In genomic region chr11:17351171-17351509, GRCh38 we compare ENCODE assay signal across 8 cellular contexts. TPM values are rescaled to one million over a fixed set of nuclear protein-coding genes. Genes with fewer than 3 reads are reported as not detected.
DNase-seq lines count a peak whose midpoint lies in the region; ATAC-seq and TF ChIP-seq lines count a peak whose summit lies in the region.

No MANE protein-coding gene starts in this region.

- H3K4me3 ChIP-seq in hepatocyte = peak overlapping the region; percentile 54

- peak overlapping the region; percentile 76 for H2AFZ ChIP-seq in hepatocyte

- H3K79me2 ChIP-seq in hepatocyte = peaks cover 3% of the 10 kb centered on the region

- no peaks in the 10 kb centered on the region for H4K20me1 ChIP-seq in hepatocyte (ENCODE audit: insufficient read depth, poor library complexity, severe bottlenecking)

- H3K36me3 ChIP-seq in hepatocyte (replicated peaks; ENCODE audit: insufficient read depth, low read depth) = no peaks in the 10 kb centered on the region

- intact Hi-C loops in activated B cell treated with CpG ODN at 0.5 μM for 24 hours (cut with micrococcal nuclease) = loop anchor here (1.0 to 10.0 kb wide), 5 partner anchors 116 to 971 kb away; partner anchors contain the start of genes GTF2H1, HPS5 and PIK3C2A

- H3K4me1 Mint-ChIP-seq in activated B cell treated with CpG ODN at 0.5 μM for 24 hours = peaks cover 32% of the 10 kb centered on the region
- H3K4me1 Mint-ChIP-seq in stimulated activated memory B cell treated with anti-CD40 and anti-IgM and Interleukin-4, amounts not matched to agents 10 μg/mL and 1 μg/mL and 100 μg/mL, for 72 hours = peaks cover 39% of the 10 kb centered on the region

- peak overlapping the region; percentile 94 for H3K4me2 ChIP-seq in hepatocyte

- no peak overlapping the region for H3K27ac ChIP-seq in hepatocyte

- H3K27me3 Mint-ChIP-seq in activated B cell treated with CpG ODN at 0.5 μM for 24 hours = peaks cover 32% of the 10 kb centered on the region
- H3K27me3 Mint-ChIP-seq in stimulated activated memory B cell treated with anti-CD40 and anti-IgM and Interleukin-4, amounts not matched to agents 10 μg/mL and 1 μg/mL and 100 μg/mL, for 72 hours = peaks cover 36% of the 10 kb centered on the region

- 25% methylated on average over 12 of the region's 12 CpGs for WGBS in hepatocyte (ENCODE audit: low lambda C conversion rate, missing lambda C conversion rate)

- no peak for TF ChIP-seq CTCF in activated B cell treated with CpG ODN at 0.5 μM for 24 hours (IDR thresholded peaks at IDR 0.05)
- peak; percentile 18 for TF ChIP-seq CTCF in hepatocyte (IDR thresholded peaks at IDR 0.05; ENCODE audit: poor library complexity)

- no peaks in the 10 kb centered on the region for H3K36me3 Mint-ChIP-seq in activated B cell treated with CpG ODN at 0.5 μM for 24 hours (ENCODE audit: low read depth)
- no peaks in the 10 kb centered on the region for H3K36me3 Mint-ChIP-seq in stimulated activated memory B cell treated with anti-CD40 and anti-IgM and Interleukin-4, amounts not matched to agents 10 μg/mL and 1 μg/mL and 100 μg/mL, for 72 hours

- H3K4me3 Mint-ChIP-seq in activated B cell treated with CpG ODN at 0.5 μM for 24 hours = peak overlapping the region; percentile 87
- peak overlapping the region; percentile 79 for H3K4me3 Mint-ChIP-seq in stimulated activated memory B cell treated with anti-CD40 and anti-IgM and Interleukin-4, amounts not matched to agents 10 μg/mL and 1 μg/mL and 100 μg/mL, for 72 hours

- peaks cover 8% of the 10 kb centered on the region for H3K27me3 ChIP-seq in hepatocyte

- DNase-seq in NOMO-1 treated with DMSO at 0.1 percent for 48 hours (lab: John Stamatoyannopoulos, UW; ENCODE audit: unreplicated experiment) (peak; percentile 64), NOMO-1 treated with dmso at 0.1 percent for 144 hours (lab: John Stamatoyannopoulos, UW; ENCODE audit: unreplicated experiment) (no peak), activated B cell treated with CpG ODN at 0.5 μM for 24 hours (no peak), hepatocyte (ENCODE audit: low spot score) (no peak), SW480 (ENCODE audit: low spot score) (no peak)

- H3K27ac Mint-ChIP-seq in activated B cell treated with CpG ODN at 0.5 μM for 24 hours = no peak overlapping the region
- H3K27ac Mint-ChIP-seq in stimulated activated memory B cell treated with anti-CD40 and anti-IgM and Interleukin-4, amounts not matched to agents 10 μg/mL and 1 μg/mL and 100 μg/mL, for 72 hours = peak overlapping the region; percentile 69

- H3K4me1 ChIP-seq in hepatocyte (ENCODE audit: insufficient read depth) = peaks cover 5% of the 10 kb centered on the region

- H3K9me3 ChIP-seq in hepatocyte (ENCODE audit: low read depth) = no peaks in the 10 kb centered on the region

- no peaks in the 10 kb centered on the region for H3K9me3 Mint-ChIP-seq in activated B cell treated with CpG ODN at 0.5 μM for 24 hours
- H3K9me3 Mint-ChIP-seq in stimulated activated memory B cell treated with anti-CD40 and anti-IgM and Interleukin-4, amounts not matched to agents 10 μg/mL and 1 μg/mL and 100 μg/mL, for 72 hours = no peaks in the 10 kb centered on the region

- ATAC-seq in activated B cell treated with CpG ODN at 0.5 μM for 24 hours (ENCODE audit: low read depth) = no peak
- ATAC-seq in stimulated activated memory B cell treated with anti-CD40 and anti-IgM and Interleukin-4, amounts not matched to agents 10 μg/mL and 1 μg/mL and 100 μg/mL, for 72 hours = no peak
- no peak for ATAC-seq in HG02870 (IDR thresholded peaks at IDR 0.05; ENCODE audit: unreplicated experiment)
- no peak for ATAC-seq in GM21723 (IDR thresholded peaks at IDR 0.05; ENCODE audit: unreplicated experiment)

- no peaks in the 10 kb centered on the region for H3K9me2 ChIP-seq in hepatocyte (replicated peaks; ENCODE audit: insufficient read depth)

- POLR2A ChIA-PET in activated B cell treated with CpG ODN at 0.5 μM for 24 hours (lab: Charles Lee) = no interaction called here

- CTCF ChIA-PET in activated B cell treated with CpG ODN at 0.5 μM for 24 hours (lab: Charles Lee) = no interaction called here

RNA-seq across cellular contexts. Expression of gene NCR3LG1, which starts 0.5 kb away (rescaled TPM):
- total RNA-seq in activated B cell treated with CpG ODN at 0.5 μM for 24 hours = 1.1 TPM in 2 replicates
- 13.8 and 15.2 TPM in 2 replicates for total RNA-seq in hepatocyte
- polyA plus RNA-seq in hepatocyte = 3.1 and 3.7 TPM in 2 replicates

RNA-seq across cellular contexts. Expression of gene KCNJ11, which starts 37.3 kb away (rescaled TPM):
- total RNA-seq in activated B cell treated with CpG ODN at 0.5 μM for 24 hours = 0.54 and 1.2 TPM in 2 replicates
- 2.5 and 10.5 TPM in 2 replicates for total RNA-seq in hepatocyte
- 0.31 and 1.6 TPM in 2 replicates for polyA plus RNA-seq in hepatocyte
